Comparison of ENCODE assay signal across 34 cellular contexts in the genomic region with DNA sequence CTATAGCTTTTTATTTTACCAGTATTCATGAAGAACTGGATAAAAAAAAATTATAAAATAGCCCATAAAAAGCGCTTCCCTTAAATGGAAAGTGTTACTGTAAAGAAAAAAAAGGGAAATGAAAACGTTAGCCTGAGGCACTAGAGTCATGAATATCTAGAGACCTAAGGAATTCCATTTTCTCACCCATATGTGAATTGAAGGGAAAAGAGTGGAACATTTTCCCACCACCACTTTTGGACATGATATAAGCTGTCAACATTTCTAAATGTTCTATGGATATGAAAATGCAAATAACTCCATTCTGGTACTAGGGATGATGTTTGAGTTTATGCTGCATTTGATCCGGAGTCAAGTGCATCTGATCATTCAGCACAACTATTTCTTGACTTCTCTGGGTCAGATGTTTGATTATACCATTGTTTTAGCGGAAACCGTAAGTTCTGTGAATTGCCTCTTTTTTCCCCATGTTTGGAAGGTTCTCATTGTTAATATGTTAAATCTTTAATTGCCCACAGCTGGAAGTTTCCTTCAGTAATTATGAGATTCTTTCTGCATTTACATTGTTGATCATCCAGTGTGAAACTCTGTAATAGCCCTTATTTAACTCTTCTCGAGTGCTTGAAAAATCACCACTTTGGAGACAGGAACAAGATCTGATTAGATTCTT.
"Had no signal": no experiment of that assay in that cellular context is flagged by ENCODE, and none has a peak within 500 bp of the region (broad histone marks: within the 10 kb centered on the region; RNA-seq: fewer than 3 reads in every experiment).

No MANE protein-coding gene starts in this region.

- FAIRE-seq: kidney, small intestine, TTC549 had no signal

- H3K4me3 ChIP-seq: body of pancreas, cardiac muscle cell, colonic mucosa, gastroesophageal sphincter, hepatocyte, psoas muscle, sigmoid colon, uterus had no signal

- H3K36me3 Mint-ChIP-seq: activated naive CD8-positive, alpha-beta T cell; immature natural killer cell; memory B cell; naive thymus-derived CD8-positive, alpha-beta T cell; stimulated activated effector memory CD8-positive, alpha-beta T cell treated with anti-CD3 and anti-CD28 coated beads, Interleukin-12 subunit alpha, Interleukin-12 subunit beta, amount 100 ng/mL, for 72 hours; type B pancreatic cell had no signal

- H3K4me1 Mint-ChIP-seq: immature natural killer cell; memory B cell; naive thymus-derived CD8-positive, alpha-beta T cell; stimulated activated effector memory CD8-positive, alpha-beta T cell treated with anti-CD3 and anti-CD28 coated beads, Interleukin-12 subunit alpha, Interleukin-12 subunit beta, amount 100 ng/mL, for 72 hours had no signal

- H3K36me3 ChIP-seq: cardiac muscle cell, colonic mucosa, gastroesophageal sphincter, sigmoid colon, uterus had no signal

- H3K9me3 Mint-ChIP-seq: memory B cell; neural crest cell; stimulated activated naive CD8-positive, alpha-beta T cell treated with anti-CD3 and anti-CD28 coated beads, Interleukin-15, Interleukin-2, amounts not matched to agents 100 ng/mL and 50 ng/mL, for 24 hours had no signal

- H3K79me2 ChIP-seq: hepatocyte, parathyroid adenoma had no signal

- H2AFZ ChIP-seq: hepatocyte, parathyroid adenoma had no signal

- H3K27me3 Mint-ChIP-seq: activated naive CD8-positive, alpha-beta T cell; memory B cell; naive thymus-derived CD8-positive, alpha-beta T cell; stimulated activated naive CD8-positive, alpha-beta T cell treated with anti-CD3 and anti-CD28 coated beads, Interleukin-15, Interleukin-2, amounts not matched to agents 100 ng/mL and 50 ng/mL, for 24 hours had no signal

- ATAC-seq: activated CD4-positive, CD25-positive, alpha-beta regulatory T cell treated with anti-CD3 and anti-CD28 coated beads, Interleukin-2, amount 50 U/mL, for 24 hours; body of pancreas; gastroesophageal sphincter; left colon; naive thymus-derived CD8-positive, alpha-beta T cell; psoas muscle had no signal

- DNase-seq: activated CD4-positive, alpha-beta T cell treated with anti-CD3 and anti-CD28 coated beads for 48 hours; activated CD4-positive, alpha-beta T cell treated with anti-CD3 and anti-CD28 coated beads, Interleukin-2, amount 50 U/mL, for 48 hours; activated CD8-positive, alpha-beta memory T cell treated with anti-CD3 and anti-CD28 coated beads for 24 hours; activated effector memory CD4-positive, alpha-beta T cell treated with Interleukin-2 at 50 U/mL for 16 hours; activated naive CD4-positive, alpha-beta T cell treated with Interleukin-2 at 50 U/mL for 16 hours; anterior cingulate cortex; body of pancreas; cerebellar nuclear complex; colonic mucosa; effector CD8-positive, alpha-beta T cell; erythroblast; immature natural killer cell; kidney; left colon; naive thymus-derived CD8-positive, alpha-beta T cell; occipital lobe; psoas muscle; sigmoid colon; small intestine; stimulated activated CD4-positive, alpha-beta T cell treated with anti-CD3 and anti-CD28 coated beads, Interleukin-4, amount 100 ng/mL, for 24 hours; uterus had no signal

- H3K4me2 ChIP-seq: hepatocyte had no signal

- H3K4me3 Mint-ChIP-seq: activated naive CD8-positive, alpha-beta T cell; immature natural killer cell; memory B cell; naive thymus-derived CD8-positive, alpha-beta T cell; neural crest cell; stimulated activated effector memory CD8-positive, alpha-beta T cell treated with anti-CD3 and anti-CD28 coated beads, Interleukin-12 subunit alpha, Interleukin-12 subunit beta, amount 100 ng/mL, for 72 hours; stimulated activated naive CD8-positive, alpha-beta T cell treated with anti-CD3 and anti-CD28 coated beads, Interleukin-15, Interleukin-2, amounts not matched to agents 100 ng/mL and 50 ng/mL, for 24 hours; type B pancreatic cell had no signal

- H3K27ac ChIP-seq: body of pancreas, cardiac muscle cell, colonic mucosa, gastroesophageal sphincter, hepatocyte, parathyroid adenoma, psoas muscle, sigmoid colon, uterus, VCaP had no signal

- H3K27me3 ChIP-seq: body of pancreas, cardiac muscle cell, colonic mucosa, gastroesophageal sphincter, hepatocyte, sigmoid colon, uterus had no signal

- H3K27ac Mint-ChIP-seq: activated naive CD8-positive, alpha-beta T cell; immature natural killer cell; memory B cell; naive thymus-derived CD8-positive, alpha-beta T cell; stimulated activated effector memory CD8-positive, alpha-beta T cell treated with anti-CD3 and anti-CD28 coated beads, Interleukin-12 subunit alpha, Interleukin-12 subunit beta, amount 100 ng/mL, for 72 hours; stimulated activated naive CD8-positive, alpha-beta T cell treated with anti-CD3 and anti-CD28 coated beads, Interleukin-15, Interleukin-2, amounts not matched to agents 100 ng/mL and 50 ng/mL, for 24 hours; type B pancreatic cell had no signal

- H3K4me1 ChIP-seq: body of pancreas, colonic mucosa, gastroesophageal sphincter, parathyroid adenoma, psoas muscle, sigmoid colon, uterus had no signal

- H3K9ac ChIP-seq: parathyroid adenoma had no signal

- H3K9me3 ChIP-seq: body of pancreas, colonic mucosa, gastroesophageal sphincter, psoas muscle, sigmoid colon, uterus had no signal
